In genomic region chr16:77736879-77737278, GRCh38 we compare ENCODE assay signal across 1 cellular context.
TF ChIP-seq lines count a peak whose summit lies in the region.

No MANE protein-coding gene starts in this region.

TF ChIP-seq in HepG2, 621 proteins besides CTCF, POLR2A, EP300 and RAD21 (continued from another document and continues in another):
- TF ChIP-seq TFDP1 (CRISPR knock-in tag; IDR thresholded peaks at IDR 0.05; ENCODE audit: borderline replicate concordance) = no peak
- TF ChIP-seq SRSF4 (IDR thresholded peaks at IDR 0.05; ENCODE audit: low read depth, low read length, poor library complexity, severe bottlenecking) = no peak
- TF ChIP-seq SP140L (CRISPR knock-in tag; IDR thresholded peaks at IDR 0.05; ENCODE audit: borderline replicate concordance) = 0 out of 2 replicates have a peak, but pooled peaks have one; percentile 37
- no peak for TF ChIP-seq ZNF224 (CRISPR knock-in tag; IDR thresholded peaks at IDR 0.05)
- 0 out of 4 replicates have a peak, but pooled peaks of 1 of the 2 experiments have one; percentile 66 for TF ChIP-seq KLF16 (CRISPR knock-in tag; IDR thresholded peaks at IDR 0.05)
- no peak for TF ChIP-seq ZNF451 (CRISPR knock-in tag; IDR thresholded peaks at IDR 0.05)
- TF ChIP-seq HDAC2 (CRISPR knock-in tag; IDR thresholded peaks at IDR 0.05) = peak; percentile 74
- TF ChIP-seq CSRNP2 (CRISPR knock-in tag; conservative IDR thresholded peaks at IDR 0.05; ENCODE audit: low read depth) = no peak
- TF ChIP-seq E2F5 (CRISPR knock-in tag; conservative IDR thresholded peaks at IDR 0.05) = no peak
- peak; percentile 46; the same call in 1 of the 2 replicates for TF ChIP-seq NR2F2 (IDR thresholded peaks at IDR 0.05; ENCODE audit: borderline replicate concordance, low read depth)
- no peak for TF ChIP-seq GTF2F1 (IDR thresholded peaks at IDR 0.05; ENCODE audit: low read length)
- peak; percentile 76; the same call in 1 of the 2 replicates for TF ChIP-seq ZGPAT (CRISPR knock-in tag; IDR thresholded peaks at IDR 0.05)
- TF ChIP-seq IRF1 (CRISPR knock-in tag; IDR thresholded peaks at IDR 0.05; ENCODE audit: low read depth) = no peak
- TF ChIP-seq ZNF383 (CRISPR knock-in tag; IDR thresholded peaks at IDR 0.05; ENCODE audit: borderline replicate concordance) = no peak
- no peak for TF ChIP-seq ZNF788 (CRISPR knock-in tag; IDR thresholded peaks at IDR 0.05; ENCODE audit: borderline replicate concordance)
- no peak for TF ChIP-seq ZNF33A (CRISPR knock-in tag; IDR thresholded peaks at IDR 0.05; ENCODE audit: borderline replicate concordance)
- TF ChIP-seq ATAD3A (CRISPR knock-in tag; IDR thresholded peaks at IDR 0.05) = no peak
- no peak for TF ChIP-seq HOXA3 (CRISPR knock-in tag; IDR thresholded peaks at IDR 0.05)
- no peak for TF ChIP-seq FLYWCH1 (CRISPR knock-in tag; IDR thresholded peaks at IDR 0.05)
- no peak for TF ChIP-seq SOX6 (IDR thresholded peaks at IDR 0.05)
- TF ChIP-seq SOX6 (CRISPR knock-in tag; IDR thresholded peaks at IDR 0.05) = peak; percentile 88
- peak; percentile 83 for TF ChIP-seq FOXA1 (IDR thresholded peaks at IDR 0.05)
- peak; percentile 98 for TF ChIP-seq FOXA1 (CRISPR knock-in tag; IDR thresholded peaks at IDR 0.05)
- TF ChIP-seq ZNF207 (IDR thresholded peaks at IDR 0.05; ENCODE audit: borderline replicate concordance) = no peak
- TF ChIP-seq PHB2 (IDR thresholded peaks at IDR 0.05; ENCODE audit: partially characterized antibody) = no peak
- TF ChIP-seq SNAPC2 (CRISPR knock-in tag; IDR thresholded peaks at IDR 0.05) = 0 out of 2 replicates have a peak, but pooled peaks have one; percentile 46
- no peak for TF ChIP-seq BRF2 (CRISPR knock-in tag; IDR thresholded peaks at IDR 0.05)
- no peak for TF ChIP-seq PBX3 (CRISPR knock-in tag; IDR thresholded peaks at IDR 0.05; ENCODE audit: borderline replicate concordance)
- peak; percentile 54; the same call in 1 of the 2 replicates for TF ChIP-seq TBX2 (CRISPR knock-in tag; IDR thresholded peaks at IDR 0.05; ENCODE audit: borderline replicate concordance)
- TF ChIP-seq HOMEZ (CRISPR knock-in tag; IDR thresholded peaks at IDR 0.05; ENCODE audit: low read depth) = peak; percentile 97; the same call in 1 of the 2 replicates
- no peak for TF ChIP-seq ELK4 (CRISPR knock-in tag; IDR thresholded peaks at IDR 0.05; ENCODE audit: borderline replicate concordance)
- no peak for TF ChIP-seq ZNF740 (CRISPR knock-in tag; IDR thresholded peaks at IDR 0.05)
- TF ChIP-seq ZBTB49 (CRISPR knock-in tag; IDR thresholded peaks at IDR 0.05; ENCODE audit: borderline replicate concordance) = no peak
- TF ChIP-seq ZNF143 (CRISPR knock-in tag; IDR thresholded peaks at IDR 0.05) = no peak
- TF ChIP-seq SP1 (IDR thresholded peaks at IDR 0.05) = no peak
- no peak for TF ChIP-seq SP1 (CRISPR knock-in tag; IDR thresholded peaks at IDR 0.05)
- TF ChIP-seq MXI1 (IDR thresholded peaks at IDR 0.05; ENCODE audit: borderline replicate concordance, low read depth, low read length) = 0 out of 3 replicates have a peak, but pooled peaks have one; percentile 25
- TF ChIP-seq REPIN1 (CRISPR knock-in tag; IDR thresholded peaks at IDR 0.05; ENCODE audit: borderline replicate concordance, low read depth) = peak; percentile 68; the same call in 1 of the 2 replicates
- TF ChIP-seq ZNF317 (CRISPR knock-in tag; IDR thresholded peaks at IDR 0.05) = no peak
- peak; percentile 40; the same call in 1 of the 2 replicates for TF ChIP-seq CBFB (CRISPR knock-in tag; IDR thresholded peaks at IDR 0.05)
- TF ChIP-seq USF2 (IDR thresholded peaks at IDR 0.05; ENCODE audit: low read depth, low read length) = no peak
- no peak for TF ChIP-seq USF2 (CRISPR knock-in tag; IDR thresholded peaks at IDR 0.05; ENCODE audit: borderline replicate concordance)
- no peak for TF ChIP-seq PRMT3 (CRISPR knock-in tag; IDR thresholded peaks at IDR 0.05; ENCODE audit: borderline replicate concordance, low read depth)
- no peak for TF ChIP-seq NFKB2 (CRISPR knock-in tag; IDR thresholded peaks at IDR 0.05; ENCODE audit: borderline replicate concordance)
- TF ChIP-seq GLI4 (CRISPR knock-in tag; IDR thresholded peaks at IDR 0.05; ENCODE audit: borderline replicate concordance) = no peak
- TF ChIP-seq ZNF781 (CRISPR knock-in tag; IDR thresholded peaks at IDR 0.05; ENCODE audit: borderline replicate concordance, not compliant biosample characterization) = no peak
- peak; percentile 79 for TF ChIP-seq MED1 (CRISPR knock-in tag; IDR thresholded peaks at IDR 0.05)
- TF ChIP-seq ZNF879 (CRISPR knock-in tag; IDR thresholded peaks at IDR 0.05) = no peak
- TF ChIP-seq CENPT (CRISPR knock-in tag; IDR thresholded peaks at IDR 0.05; ENCODE audit: low read depth) = no peak
- TF ChIP-seq ZNF644 (CRISPR knock-in tag; IDR thresholded peaks at IDR 0.05; ENCODE audit: low read depth) = peak; percentile 95
